ENCODE assay signal across 4 cellular contexts in the genomic region with DNA sequence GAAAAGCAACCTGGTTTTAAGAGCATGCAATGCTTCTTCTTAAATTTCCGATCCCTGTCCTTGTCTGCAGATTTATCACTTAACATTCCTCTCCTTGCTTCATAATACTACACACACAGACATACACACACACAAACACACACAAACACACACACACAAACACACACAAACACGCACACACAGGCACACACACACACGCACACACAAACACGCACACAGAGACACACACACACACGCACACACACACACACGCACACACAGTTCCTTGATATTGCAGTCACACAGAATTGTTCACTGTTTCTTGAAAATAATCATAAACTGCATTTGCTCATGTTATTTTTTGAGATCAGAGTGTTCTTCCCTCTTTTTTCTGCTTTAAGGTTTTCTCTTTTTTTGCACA.
TF ChIP-seq lines count a peak whose summit lies in the region.

No MANE protein-coding gene starts in this region.

TF ChIP-seq in HEK293, 187 proteins besides CTCF, POLR2A, EP300 and RAD21 (continues in another document):
- TF ChIP-seq ZNF311 (tag by site-specific recombination; IDR thresholded peaks at IDR 0.05; ENCODE audit: borderline replicate concordance) (no peak), EGR2 (tag by site-specific recombination; IDR thresholded peaks at IDR 0.05; ENCODE audit: low read depth) (no peak), ZNF302 (tag by site-specific recombination; IDR thresholded peaks at IDR 0.05; ENCODE audit: low read depth) (no peak)
- TF ChIP-seq, protein P1, sequence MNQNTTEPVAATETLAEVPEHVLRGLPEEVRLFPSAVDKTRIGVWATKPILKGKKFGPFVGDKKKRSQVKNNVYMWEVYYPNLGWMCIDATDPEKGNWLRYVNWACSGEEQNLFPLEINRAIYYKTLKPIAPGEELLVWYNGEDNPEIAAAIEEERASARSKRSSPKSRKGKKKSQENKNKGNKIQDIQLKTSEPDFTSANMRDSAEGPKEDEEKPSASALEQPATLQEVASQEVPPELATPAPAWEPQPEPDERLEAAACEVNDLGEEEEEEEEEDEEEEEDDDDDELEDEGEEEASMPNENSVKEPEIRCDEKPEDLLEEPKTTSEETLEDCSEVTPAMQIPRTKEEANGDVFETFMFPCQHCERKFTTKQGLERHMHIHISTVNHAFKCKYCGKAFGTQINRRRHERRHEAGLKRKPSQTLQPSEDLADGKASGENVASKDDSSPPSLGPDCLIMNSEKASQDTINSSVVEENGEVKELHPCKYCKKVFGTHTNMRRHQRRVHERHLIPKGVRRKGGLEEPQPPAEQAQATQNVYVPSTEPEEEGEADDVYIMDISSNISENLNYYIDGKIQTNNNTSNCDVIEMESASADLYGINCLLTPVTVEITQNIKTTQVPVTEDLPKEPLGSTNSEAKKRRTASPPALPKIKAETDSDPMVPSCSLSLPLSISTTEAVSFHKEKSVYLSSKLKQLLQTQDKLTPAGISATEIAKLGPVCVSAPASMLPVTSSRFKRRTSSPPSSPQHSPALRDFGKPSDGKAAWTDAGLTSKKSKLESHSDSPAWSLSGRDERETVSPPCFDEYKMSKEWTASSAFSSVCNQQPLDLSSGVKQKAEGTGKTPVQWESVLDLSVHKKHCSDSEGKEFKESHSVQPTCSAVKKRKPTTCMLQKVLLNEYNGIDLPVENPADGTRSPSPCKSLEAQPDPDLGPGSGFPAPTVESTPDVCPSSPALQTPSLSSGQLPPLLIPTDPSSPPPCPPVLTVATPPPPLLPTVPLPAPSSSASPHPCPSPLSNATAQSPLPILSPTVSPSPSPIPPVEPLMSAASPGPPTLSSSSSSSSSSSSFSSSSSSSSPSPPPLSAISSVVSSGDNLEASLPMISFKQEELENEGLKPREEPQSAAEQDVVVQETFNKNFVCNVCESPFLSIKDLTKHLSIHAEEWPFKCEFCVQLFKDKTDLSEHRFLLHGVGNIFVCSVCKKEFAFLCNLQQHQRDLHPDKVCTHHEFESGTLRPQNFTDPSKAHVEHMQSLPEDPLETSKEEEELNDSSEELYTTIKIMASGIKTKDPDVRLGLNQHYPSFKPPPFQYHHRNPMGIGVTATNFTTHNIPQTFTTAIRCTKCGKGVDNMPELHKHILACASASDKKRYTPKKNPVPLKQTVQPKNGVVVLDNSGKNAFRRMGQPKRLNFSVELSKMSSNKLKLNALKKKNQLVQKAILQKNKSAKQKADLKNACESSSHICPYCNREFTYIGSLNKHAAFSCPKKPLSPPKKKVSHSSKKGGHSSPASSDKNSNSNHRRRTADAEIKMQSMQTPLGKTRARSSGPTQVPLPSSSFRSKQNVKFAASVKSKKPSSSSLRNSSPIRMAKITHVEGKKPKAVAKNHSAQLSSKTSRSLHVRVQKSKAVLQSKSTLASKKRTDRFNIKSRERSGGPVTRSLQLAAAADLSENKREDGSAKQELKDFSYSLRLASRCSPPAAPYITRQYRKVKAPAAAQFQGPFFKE (tag by site-specific recombination; IDR thresholded peaks at IDR 0.05; ENCODE audit: borderline replicate concordance): no peak

TF ChIP-seq in IMR-90, 13 proteins besides CTCF, POLR2A, EP300 and RAD21:
- no peak for TF ChIP-seq NFE2L2 (IDR thresholded peaks at IDR 0.05; ENCODE audit: low read depth, low read length)
- TF ChIP-seq RFX5 (IDR thresholded peaks at IDR 0.05; ENCODE audit: low read depth, low read length): no peak
- no peak for TF ChIP-seq CEBPB (IDR thresholded peaks at IDR 0.05; ENCODE audit: low read depth, low read length)
- TF ChIP-seq, protein P2, sequence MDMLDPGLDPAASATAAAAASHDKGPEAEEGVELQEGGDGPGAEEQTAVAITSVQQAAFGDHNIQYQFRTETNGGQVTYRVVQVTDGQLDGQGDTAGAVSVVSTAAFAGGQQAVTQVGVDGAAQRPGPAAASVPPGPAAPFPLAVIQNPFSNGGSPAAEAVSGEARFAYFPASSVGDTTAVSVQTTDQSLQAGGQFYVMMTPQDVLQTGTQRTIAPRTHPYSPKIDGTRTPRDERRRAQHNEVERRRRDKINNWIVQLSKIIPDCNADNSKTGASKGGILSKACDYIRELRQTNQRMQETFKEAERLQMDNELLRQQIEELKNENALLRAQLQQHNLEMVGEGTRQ (IDR thresholded peaks at IDR 0.05; ENCODE audit: low read depth, low read length): no peak
- TF ChIP-seq SMC3 (IDR thresholded peaks at IDR 0.05; ENCODE audit: low read depth, low read length): no peak
- TF ChIP-seq FOS (IDR thresholded peaks at IDR 0.05; ENCODE audit: low read depth, low read length): no peak
- TF ChIP-seq RCOR1 (IDR thresholded peaks at IDR 0.05; ENCODE audit: insufficient replicate concordance, low read length): no peak
- no peak for TF ChIP-seq MXI1 (IDR thresholded peaks at IDR 0.05; ENCODE audit: borderline replicate concordance, low read depth, low read length)
- TF ChIP-seq MAFK (IDR thresholded peaks at IDR 0.05; ENCODE audit: low read depth, low read length): no peak
- TF ChIP-seq, protein P3, sequence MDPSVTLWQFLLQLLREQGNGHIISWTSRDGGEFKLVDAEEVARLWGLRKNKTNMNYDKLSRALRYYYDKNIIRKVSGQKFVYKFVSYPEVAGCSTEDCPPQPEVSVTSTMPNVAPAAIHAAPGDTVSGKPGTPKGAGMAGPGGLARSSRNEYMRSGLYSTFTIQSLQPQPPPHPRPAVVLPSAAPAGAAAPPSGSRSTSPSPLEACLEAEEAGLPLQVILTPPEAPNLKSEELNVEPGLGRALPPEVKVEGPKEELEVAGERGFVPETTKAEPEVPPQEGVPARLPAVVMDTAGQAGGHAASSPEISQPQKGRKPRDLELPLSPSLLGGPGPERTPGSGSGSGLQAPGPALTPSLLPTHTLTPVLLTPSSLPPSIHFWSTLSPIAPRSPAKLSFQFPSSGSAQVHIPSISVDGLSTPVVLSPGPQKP (IDR thresholded peaks at IDR 0.05; ENCODE audit: borderline replicate concordance, low read depth, low read length): no peak
- no peak for TF ChIP-seq CHD1 (IDR thresholded peaks at IDR 0.05; ENCODE audit: low read depth, low read length)
- TF ChIP-seq BHLHE40 (IDR thresholded peaks at IDR 0.05; ENCODE audit: low read depth, low read length): no peak
- TF ChIP-seq MAZ (IDR thresholded peaks at IDR 0.05; ENCODE audit: borderline replicate concordance, low read depth, low read length): no peak

TF ChIP-seq in K562, 482 proteins besides CTCF, POLR2A, EP300 and RAD21:
- TF ChIP-seq, protein P4, sequence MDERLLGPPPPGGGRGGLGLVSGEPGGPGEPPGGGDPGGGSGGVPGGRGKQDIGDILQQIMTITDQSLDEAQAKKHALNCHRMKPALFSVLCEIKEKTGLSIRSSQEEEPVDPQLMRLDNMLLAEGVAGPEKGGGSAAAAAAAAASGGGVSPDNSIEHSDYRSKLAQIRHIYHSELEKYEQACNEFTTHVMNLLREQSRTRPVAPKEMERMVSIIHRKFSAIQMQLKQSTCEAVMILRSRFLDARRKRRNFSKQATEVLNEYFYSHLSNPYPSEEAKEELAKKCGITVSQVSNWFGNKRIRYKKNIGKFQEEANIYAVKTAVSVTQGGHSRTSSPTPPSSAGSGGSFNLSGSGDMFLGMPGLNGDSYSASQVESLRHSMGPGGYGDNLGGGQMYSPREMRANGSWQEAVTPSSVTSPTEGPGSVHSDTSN (CRISPR knock-in tag; IDR thresholded peaks at IDR 0.05; ENCODE audit: low read depth): no peak
- TF ChIP-seq, protein P4 (tag; conservative IDR thresholded peaks at IDR 0.05; ENCODE audit: low read depth): no peak
- TF ChIP-seq ZSCAN29 (IDR thresholded peaks at IDR 0.05): no peak

TF ChIP-seq in endothelial cell of umbilical vein, 7 proteins besides CTCF, POLR2A, EP300 and RAD21:
- TF ChIP-seq, protein P5, sequence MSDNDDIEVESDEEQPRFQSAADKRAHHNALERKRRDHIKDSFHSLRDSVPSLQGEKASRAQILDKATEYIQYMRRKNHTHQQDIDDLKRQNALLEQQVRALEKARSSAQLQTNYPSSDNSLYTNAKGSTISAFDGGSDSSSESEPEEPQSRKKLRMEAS (IDR thresholded peaks at IDR 0.05; ENCODE audit: insufficient read depth, insufficient read length): no peak
TF ChIP-seq in endothelial cell of umbilical vein: peak in this region for 0.
